In genomic region chr6:163133017-163133416, GRCh38 we compare ENCODE assay signal across 20 cellular contexts.
"Had no signal": no experiment of that assay in that cellular context is flagged by ENCODE, and none has a peak within 500 bp of the region (broad histone marks: within the 10 kb centered on the region; RNA-seq: fewer than 3 reads in every experiment).

No MANE protein-coding gene starts in this region.

- H3K4me1 ChIP-seq: body of pancreas, foreskin keratinocyte, left lung, prostate gland, spleen, testis, uterus had no signal

- DNase-seq: activated CD4-positive, alpha-beta T cell treated with anti-CD3 and anti-CD28 coated beads, Interleukin-2, amount 10 ng/mL, durations not matched to agents 7 days and 5 days; activated CD8-positive, alpha-beta T cell treated with anti-CD3 and anti-CD28 coated beads, Interleukin-2, amount 10 ng/mL, durations not matched to agents 7 days and 5 days; activated gamma-delta T cell; activated naive CD4-positive, alpha-beta T cell treated with anti-CD3 and anti-CD28 coated beads, Interleukin-2, amount 50 U/mL, for 16 hours; anterior cingulate cortex; body of pancreas; erythroblast; kidney glomerular epithelial cell; left lung; natural killer cell; spleen; stimulated activated CD4-positive, alpha-beta T cell treated with anti-CD3 and anti-CD28 coated beads, Interleukin-4, amount 100 ng/mL, for 1 hour; stimulated activated naive CD4-positive, alpha-beta T cell; testis; trophoblast cell; uterus had no signal

- H3K36me3 ChIP-seq: cardiac muscle cell, left lung, prostate gland, spleen, uterus had no signal

- H3K9me3 ChIP-seq: body of pancreas, left lung, prostate gland, spleen, testis, uterus had no signal

- H3K4me3 ChIP-seq: body of pancreas, cardiac muscle cell, left lung, prostate gland, spleen, testis, uterus had no signal

- ATAC-seq: activated CD4-positive, CD25-positive, alpha-beta regulatory T cell treated with anti-CD3 and anti-CD28 coated beads, Interleukin-2, amount 50 U/mL, for 24 hours; activated CD8-positive, alpha-beta T cell treated with anti-CD3 and anti-CD28 coated beads, Interleukin-2, amount 10 ng/mL, durations not matched to agents 7 days and 5 days; body of pancreas; foreskin keratinocyte; left lung; natural killer cell had no signal

- H3K27me3 ChIP-seq: body of pancreas, cardiac muscle cell, foreskin keratinocyte, left lung, spleen, testis, uterus had no signal

- H3K27ac ChIP-seq: body of pancreas, cardiac muscle cell, foreskin keratinocyte, left lung, prostate gland, spleen, testis, uterus had no signal
